16 cellular contexts compared by ENCODE assay signal in the genomic region with DNA sequence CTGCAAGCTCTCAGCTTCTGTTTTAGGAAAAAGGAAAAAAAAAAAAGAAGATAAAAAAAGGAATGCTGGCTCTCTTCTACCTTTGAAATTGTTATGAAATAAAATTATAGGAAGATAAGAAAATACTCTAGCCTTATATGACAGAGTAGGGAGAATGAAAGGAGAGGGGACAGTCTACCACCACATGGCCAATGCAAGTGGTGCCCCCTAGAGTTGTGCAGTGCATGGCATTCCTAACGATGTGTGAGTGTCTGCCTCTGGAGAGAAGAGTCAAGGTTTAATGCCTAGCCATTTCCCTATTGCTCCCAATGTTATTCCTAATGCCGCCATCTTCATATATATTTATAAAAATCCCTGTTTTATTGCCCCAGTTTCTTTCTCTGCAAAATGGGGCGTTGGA.
DNase-seq lines count a peak whose midpoint lies in the region; ATAC-seq and TF ChIP-seq lines count a peak whose summit lies in the region.
"Had no signal": no experiment of that assay in that cellular context is flagged by ENCODE, and none has a peak within 500 bp of the region (broad histone marks: within the 10 kb centered on the region; RNA-seq: fewer than 3 reads in every experiment).

No MANE protein-coding gene starts in this region.

- TF ChIP-seq CTCF in DND-41 (IDR thresholded peaks at IDR 0.05; ENCODE audit: borderline replicate concordance, extremely low read depth, low read length, poor library complexity, severe bottlenecking) (peak; percentile 26), OCI-LY7 (conservative IDR thresholded peaks at IDR 0.05; ENCODE audit: low read length) (0 out of 2 replicates have a peak, but pooled peaks have one; percentile 20), endodermal cell (conservative IDR thresholded peaks at IDR 0.05) (peak; percentile 61), progenitor cell of endocrine pancreas (IDR thresholded peaks at IDR 0.05; ENCODE audit: unreplicated experiment) (peak; percentile 12), GM13976 (IDR thresholded peaks at IDR 0.05; ENCODE audit: borderline replicate concordance, control extremely low read depth, extremely low read depth, insufficient read depth, missing control alignments) (no peak)

- H3K79me2 ChIP-seq in DND-41 (ENCODE audit: insufficient read depth, low read length) (no peaks in the 10 kb centered on the region), OCI-LY7 (ENCODE audit: insufficient read depth, low read depth, low read length) (no peaks in the 10 kb centered on the region)

- H2BK5ac ChIP-seq in mesenchymal stem cell (ENCODE audit: low read depth, low read length, poor library complexity, severe bottlenecking): no peak overlapping the region

- no peaks in the 10 kb centered on the region for H3K9me2 ChIP-seq in OCI-LY7 (ENCODE audit: insufficient read depth, low read length)

- H3K4me3 Mint-ChIP-seq in endodermal cell (no peak overlapping the region), progenitor cell of endocrine pancreas (ENCODE audit: low read depth) (no peak overlapping the region)
- H3K4me3 Mint-ChIP-seq: CD8-positive, alpha-beta memory T cell had no signal

- H4K8ac ChIP-seq in mesenchymal stem cell (ENCODE audit: low read length): no peak overlapping the region

- no peak overlapping the region for H3K18ac ChIP-seq in mesenchymal stem cell (ENCODE audit: low read depth in 1 of 2, low read length in 2 of 2)

- H3K4me3 ChIP-seq in DND-41 (ENCODE audit: low read depth in 1 of 2, low read length in 2 of 2) (no peak overlapping the region), OCI-LY7 (ENCODE audit: low read depth, low read length, poor library complexity, severe bottlenecking) (no peak overlapping the region), endodermal cell (ENCODE audit: low read length) (no peak overlapping the region), mesenchymal stem cell (ENCODE audit: insufficient read depth in 1 of 2, low read depth in 1 of 2, low read length in 2 of 2) (no peak overlapping the region)
- H3K4me3 ChIP-seq: BLaER1 had no signal

- DNase-seq in DND-41: no peak
- DNase-seq in OCI-LY7 (ENCODE audit: low spot score): no peak
- peak; percentile 51 for DNase-seq in endodermal cell
- DNase-seq in progenitor cell of endocrine pancreas (ENCODE audit: low spot score, unreplicated experiment): no peak
- no peak for DNase-seq in mesenchymal stem cell
- no peak for DNase-seq in NCI-H2081 (lab: John Stamatoyannopoulos, UW)
- DNase-seq in amniotic stem cell (lab: John Stamatoyannopoulos, UW): no peak
- DNase-seq in GM13976 (ENCODE audit: low spot score): no peak
- DNase-seq: 8988T; AML-193; Caco-2; CD8-positive, alpha-beta memory T cell; DMS53 had no signal

- H3K4me1 ChIP-seq in DND-41 (ENCODE audit: insufficient read depth, low read length) (no peaks in the 10 kb centered on the region), OCI-LY7 (ENCODE audit: insufficient read depth, low read length, poor library complexity, severe bottlenecking) (no peaks in the 10 kb centered on the region), endodermal cell (ENCODE audit: control insufficient read depth, insufficient read depth, low read length) (no peaks in the 10 kb centered on the region), mesenchymal stem cell (ENCODE audit: control insufficient read depth, insufficient read depth, low read depth, low read length) (no peaks in the 10 kb centered on the region)
- H3K4me1 ChIP-seq: BLaER1, Caco-2 had no signal

- H3K36me3 ChIP-seq in DND-41 (ENCODE audit: insufficient read depth, low read length): no peaks in the 10 kb centered on the region
- no peaks in the 10 kb centered on the region for H3K36me3 ChIP-seq in OCI-LY7 (ENCODE audit: insufficient read depth, low read length)
- no peaks in the 10 kb centered on the region for H3K36me3 ChIP-seq in endodermal cell (ENCODE audit: control insufficient read depth, insufficient read depth, low read length)
- no peaks in the 10 kb centered on the region for H3K36me3 ChIP-seq in mesenchymal stem cell (ENCODE audit: control insufficient read depth in 1 of 2, insufficient read depth in 2 of 2, low read depth in 1 of 2, low read length in 2 of 2)
- H3K36me3 ChIP-seq: BLaER1 had no signal

- H3K27me3 Mint-ChIP-seq in endodermal cell (ENCODE audit: insufficient read depth) (peaks cover 9% of the 10 kb centered on the region), progenitor cell of endocrine pancreas (no peaks in the 10 kb centered on the region)
- H3K27me3 Mint-ChIP-seq: CD8-positive, alpha-beta memory T cell had no signal

- H3K23ac ChIP-seq in mesenchymal stem cell (ENCODE audit: low read length in 2 of 2): no peak overlapping the region

- H3K4ac ChIP-seq in mesenchymal stem cell (ENCODE audit: low read depth in 1 of 2, low read length in 2 of 2): no peak overlapping the region

- 92 to 95% methylated on average over 2 to 3 of the region's 3 CpGs for WGBS in endodermal cell (ENCODE audit: insufficient coverage in 1 of 2, insufficient read length in 1 of 2), 2 experiments
- WGBS in mesenchymal stem cell: 83% methylated on average over 2 of the region's 3 CpGs

- H3K4me1 Mint-ChIP-seq in endodermal cell: no peaks in the 10 kb centered on the region
- peaks cover 1% of the 10 kb centered on the region for H3K4me1 Mint-ChIP-seq in progenitor cell of endocrine pancreas (ENCODE audit: low read depth)
- H3K4me1 Mint-ChIP-seq: CD8-positive, alpha-beta memory T cell had no signal

- peaks cover 3% of the 10 kb centered on the region for H3K36me3 Mint-ChIP-seq in endodermal cell (ENCODE audit: low read depth)
- peaks cover 2% of the 10 kb centered on the region for H3K36me3 Mint-ChIP-seq in progenitor cell of endocrine pancreas (ENCODE audit: insufficient read depth)

- no peak overlapping the region for H2AK5ac ChIP-seq in mesenchymal stem cell (ENCODE audit: low read length, severe bottlenecking)

- H3K27ac Mint-ChIP-seq in endodermal cell: no peak overlapping the region
- H3K27ac Mint-ChIP-seq in progenitor cell of endocrine pancreas: no peak overlapping the region
- H3K27ac Mint-ChIP-seq: CD8-positive, alpha-beta memory T cell had no signal

- no peak overlapping the region for H3K27ac ChIP-seq in DND-41 (ENCODE audit: low read length)
- no peak overlapping the region for H3K27ac ChIP-seq in OCI-LY7 (ENCODE audit: low read depth, low read length, poor library complexity, severe bottlenecking)
- no peak overlapping the region for H3K27ac ChIP-seq in endodermal cell (ENCODE audit: low read depth, low read length)
- no peak overlapping the region for H3K27ac ChIP-seq in mesenchymal stem cell (ENCODE audit: low read length, poor library complexity, severe bottlenecking)
- H3K27ac ChIP-seq: BLaER1, HL-60 had no signal

- no peak overlapping the region for H4K91ac ChIP-seq in mesenchymal stem cell (ENCODE audit: low read length)

- H3K4me2 ChIP-seq in DND-41 (ENCODE audit: insufficient read depth, low read length) (no peak overlapping the region), OCI-LY7 (ENCODE audit: low read length) (no peak overlapping the region), mesenchymal stem cell (ENCODE audit: low read length, poor library complexity, severe bottlenecking) (no peak overlapping the region)
- H3K4me2 ChIP-seq: BLaER1 had no signal

- H2AFZ ChIP-seq in DND-41 (ENCODE audit: low read depth, low read length) (no peak overlapping the region), OCI-LY7 (ENCODE audit: low read length) (no peak overlapping the region), mesenchymal stem cell (ENCODE audit: low read depth, low read length) (no peak overlapping the region)

- POLR2A ChIA-PET in OCI-LY7 (lab: Charles Lee): no interaction called here

- H2BK12ac ChIP-seq in mesenchymal stem cell (ENCODE audit: low read length in 2 of 2): no peak overlapping the region

- H3K9me3 Mint-ChIP-seq in endodermal cell: peaks cover 14% of the 10 kb centered on the region
- peaks cover 3% of the 10 kb centered on the region for H3K9me3 Mint-ChIP-seq in progenitor cell of endocrine pancreas (ENCODE audit: low read depth)

- H3K9me3 ChIP-seq in DND-41 (ENCODE audit: insufficient read depth, low read length, severe bottlenecking): no peaks in the 10 kb centered on the region
- no peaks in the 10 kb centered on the region for H3K9me3 ChIP-seq in OCI-LY7 (ENCODE audit: low read length)
- H3K9me3 ChIP-seq in endodermal cell (ENCODE audit: control insufficient read depth, low read length): no peaks in the 10 kb centered on the region
- H3K9me3 ChIP-seq in mesenchymal stem cell (ENCODE audit: control insufficient read depth, low read length): peaks cover 11% of the 10 kb centered on the region
- H3K9me3 ChIP-seq: Caco-2 had no signal

- H3K27me3 ChIP-seq in DND-41 (ENCODE audit: insufficient read depth, low read length, poor library complexity) (no peaks in the 10 kb centered on the region), endodermal cell (ENCODE audit: control insufficient read depth, insufficient read depth, low read length, poor library complexity, severe bottlenecking) (no peaks in the 10 kb centered on the region), mesenchymal stem cell (ENCODE audit: control insufficient read depth in 1 of 2, insufficient read depth in 1 of 2, low read length in 2 of 2) (no peaks in the 10 kb centered on the region)
- H3K27me3 ChIP-seq: BLaER1 had no signal

- ATAC-seq in DND-41 (ENCODE audit: insufficient read depth, low read depth): no peak
- ATAC-seq: HCT116 had no signal

- no peak overlapping the region for H2BK120ac ChIP-seq in mesenchymal stem cell (ENCODE audit: low read depth, low read length)

- H3K14ac ChIP-seq in mesenchymal stem cell (ENCODE audit: low read length in 2 of 2): no peak overlapping the region

- H2BK15ac ChIP-seq in mesenchymal stem cell (ENCODE audit: low read depth, poor library complexity, severe bottlenecking): no peak overlapping the region

- BruUV-seq in OCI-LY7 (replicated peaks; lab: Mats Ljungman, UMichigan): no TSS peak

- CTCF ChIA-PET in OCI-LY7 (lab: Charles Lee; ENCODE audit: unreplicated experiment): no interaction called here

- H3K9ac ChIP-seq in DND-41 (ENCODE audit: low read depth, low read length) (no peak overlapping the region), endodermal cell (ENCODE audit: extremely low read depth, low read length, poor library complexity, severe bottlenecking) (no peak overlapping the region), mesenchymal stem cell (ENCODE audit: low read length) (no peak overlapping the region)
- H3K9ac ChIP-seq: BLaER1 had no signal

- in situ Hi-C loops in GM13976 (cut with MboI; ENCODE audit: low sequenced_read_pairs, unreplicated experiment): no loop called here

- intact Hi-C loops in OCI-LY7 (cut with micrococcal nuclease; ENCODE audit: unreplicated experiment): no loop called here

- no peaks in the 10 kb centered on the region for H3K79me1 ChIP-seq in mesenchymal stem cell (replicated peaks; ENCODE audit: low read length, poor library complexity, severe bottlenecking)

- no peaks in the 10 kb centered on the region for H4K20me1 ChIP-seq in DND-41 (ENCODE audit: insufficient read depth, low read length)
- no peaks in the 10 kb centered on the region for H4K20me1 ChIP-seq in OCI-LY7 (ENCODE audit: insufficient read depth, low read length)
- H4K20me1 ChIP-seq: BLaER1 had no signal
